In the genomic region with DNA sequence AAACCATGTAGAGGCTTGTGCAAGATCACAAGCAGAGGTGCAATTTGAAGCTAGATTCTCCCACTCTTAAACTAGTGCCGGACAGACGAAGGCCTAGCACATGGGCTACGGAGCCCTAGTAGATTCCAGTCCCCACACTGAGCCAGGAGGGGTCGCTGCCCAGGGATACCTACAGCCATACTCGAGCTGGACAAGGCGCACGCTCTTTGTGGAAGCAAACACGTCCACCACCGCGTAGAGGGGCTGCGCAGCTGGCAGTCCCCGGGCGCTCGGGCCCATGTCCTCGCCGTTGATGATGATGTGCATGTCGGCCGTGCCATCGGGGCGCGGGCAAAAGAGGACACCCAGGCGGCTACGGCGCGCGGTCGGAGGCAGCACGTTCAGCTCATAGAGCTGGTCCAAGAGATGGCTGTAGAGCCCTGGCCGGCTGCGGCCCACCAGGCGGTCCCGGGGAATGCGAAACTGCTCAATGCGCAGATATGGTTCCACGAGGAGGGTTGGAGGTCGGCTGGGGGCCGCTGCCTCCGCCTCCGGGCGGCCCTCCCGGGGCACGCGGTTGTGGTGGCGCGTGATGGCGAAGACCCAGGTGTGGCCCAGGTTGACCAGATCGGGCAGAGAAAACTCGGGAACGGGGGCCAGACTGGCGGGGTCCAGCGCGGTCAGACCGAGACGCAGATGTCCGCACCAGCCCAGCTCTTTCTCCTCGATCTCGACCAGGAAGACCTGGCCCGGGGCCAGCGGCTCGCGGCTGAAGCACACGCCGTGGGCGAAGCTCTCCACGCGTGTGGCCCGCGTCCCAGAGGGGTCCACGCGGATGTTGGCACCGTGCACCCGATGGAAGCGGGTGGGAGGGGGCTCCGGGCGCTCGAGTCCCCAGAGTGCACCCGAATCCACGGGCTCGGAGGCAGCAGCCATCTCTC, we compare ENCODE assay signal across 1 cellular context.
TF ChIP-seq lines count a peak whose summit lies in the region.

No MANE protein-coding gene starts in this region.

TF ChIP-seq in HepG2, 621 proteins besides CTCF, POLR2A, EP300 and RAD21 (continued from another document and continues in another):
- TF ChIP-seq ZBTB39 (CRISPR knock-in tag; IDR thresholded peaks at IDR 0.05) = peak; percentile 57; the same call in 1 of the 2 replicates
- TF ChIP-seq, protein P1, sequence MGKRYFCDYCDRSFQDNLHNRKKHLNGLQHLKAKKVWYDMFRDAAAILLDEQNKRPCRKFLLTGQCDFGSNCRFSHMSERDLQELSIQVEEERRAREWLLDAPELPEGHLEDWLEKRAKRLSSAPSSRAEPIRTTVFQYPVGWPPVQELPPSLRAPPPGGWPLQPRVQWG (CRISPR knock-in tag; IDR thresholded peaks at IDR 0.05; ENCODE audit: borderline replicate concordance, low read depth) = no peak
- peak; percentile 13; the same call in 1 of the 2 replicates for TF ChIP-seq GPN1 (CRISPR knock-in tag; IDR thresholded peaks at IDR 0.05; ENCODE audit: borderline replicate concordance)
- no peak for TF ChIP-seq ZNF761 (CRISPR knock-in tag; conservative IDR thresholded peaks at IDR 0.05)
- no peak for TF ChIP-seq ZNF75D (CRISPR knock-in tag; IDR thresholded peaks at IDR 0.05; ENCODE audit: borderline replicate concordance)
- TF ChIP-seq ZNF180 (CRISPR knock-in tag; IDR thresholded peaks at IDR 0.05; ENCODE audit: borderline replicate concordance, low read depth) = no peak
- no peak for TF ChIP-seq MAFF (IDR thresholded peaks at IDR 0.05; ENCODE audit: low read depth, low read length)
- TF ChIP-seq MTF2 (CRISPR knock-in tag; IDR thresholded peaks at IDR 0.05; ENCODE audit: borderline replicate concordance) = no peak
- TF ChIP-seq, protein P2, sequence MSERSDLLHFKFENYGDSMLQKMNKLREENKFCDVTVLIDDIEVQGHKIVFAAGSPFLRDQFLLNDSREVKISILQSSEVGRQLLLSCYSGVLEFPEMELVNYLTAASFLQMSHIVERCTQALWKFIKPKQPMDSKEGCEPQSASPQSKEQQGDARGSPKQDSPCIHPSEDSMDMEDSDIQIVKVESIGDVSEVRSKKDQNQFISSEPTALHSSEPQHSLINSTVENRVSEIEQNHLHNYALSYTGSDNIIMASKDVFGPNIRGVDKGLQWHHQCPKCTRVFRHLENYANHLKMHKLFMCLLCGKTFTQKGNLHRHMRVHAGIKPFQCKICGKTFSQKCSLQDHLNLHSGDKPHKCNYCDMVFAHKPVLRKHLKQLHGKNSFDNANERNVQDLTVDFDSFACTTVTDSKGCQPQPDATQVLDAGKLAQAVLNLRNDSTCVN (CRISPR knock-in tag; IDR thresholded peaks at IDR 0.05; ENCODE audit: borderline replicate concordance) = peak; percentile 88; the same call in 1 of the 2 replicates
- peak; percentile 79 for TF ChIP-seq PATZ1 (CRISPR knock-in tag; IDR thresholded peaks at IDR 0.05)
- no peak for TF ChIP-seq HNRNPH1 (optimal IDR thresholded peaks at IDR 0.05; ENCODE audit: low read depth, low read length)
- no peak for TF ChIP-seq ZNF660 (CRISPR knock-in tag; IDR thresholded peaks at IDR 0.05; ENCODE audit: borderline replicate concordance, low read depth)
- no peak; the same call in 1 of the 2 replicates for TF ChIP-seq ZBTB38 (CRISPR knock-in tag; IDR thresholded peaks at IDR 0.05)
- 0 out of 2 replicates have a peak, but pooled peaks have one; percentile 23 for TF ChIP-seq ZNF329 (CRISPR knock-in tag; IDR thresholded peaks at IDR 0.05; ENCODE audit: low read depth)
- no peak for TF ChIP-seq FOXK2 (IDR thresholded peaks at IDR 0.05)
- TF ChIP-seq KLF13 (CRISPR knock-in tag; IDR thresholded peaks at IDR 0.05) = no peak
- TF ChIP-seq FOXJ3 (CRISPR knock-in tag; IDR thresholded peaks at IDR 0.05; ENCODE audit: borderline replicate concordance) = 0 out of 2 replicates have a peak, but pooled peaks have one; percentile 41
- TF ChIP-seq ESRRA (CRISPR knock-in tag; IDR thresholded peaks at IDR 0.05; ENCODE audit: low read depth) = peak; percentile 33; the same call in 1 of the 2 replicates
- TF ChIP-seq DZIP1 (CRISPR knock-in tag; IDR thresholded peaks at IDR 0.05) = no peak; the same call in 1 of the 2 replicates
- no peak for TF ChIP-seq ASH2L (IDR thresholded peaks at IDR 0.05; ENCODE audit: insufficient read length, low read depth, low read length)
- TF ChIP-seq NR2F2 (IDR thresholded peaks at IDR 0.05; ENCODE audit: borderline replicate concordance, low read depth) = no peak
- no peak for TF ChIP-seq ARNT (IDR thresholded peaks at IDR 0.05)
- peak; percentile 75 for TF ChIP-seq IKZF4 (CRISPR knock-in tag; IDR thresholded peaks at IDR 0.05; ENCODE audit: borderline replicate concordance, low read depth, not compliant biosample characterization)
- peak; percentile 74 for TF ChIP-seq POLR2AphosphoS5 (IDR thresholded peaks at IDR 0.05; ENCODE audit: low read depth, low read length)
- TF ChIP-seq KDM4B (CRISPR knock-in tag; IDR thresholded peaks at IDR 0.05) = peak; percentile 80
- peak; percentile 94; the same call in 1 of the 2 replicates for TF ChIP-seq NR0B2 (CRISPR knock-in tag; IDR thresholded peaks at IDR 0.05)
- no peak for TF ChIP-seq MATR3 (CRISPR knock-in tag; IDR thresholded peaks at IDR 0.05)
- TF ChIP-seq ZNF343 (CRISPR knock-in tag; IDR thresholded peaks at IDR 0.05) = no peak; the same call in 1 of the 2 replicates
- 0 out of 2 replicates have a peak, but pooled peaks have one; percentile 24 for TF ChIP-seq ZKSCAN5 (CRISPR knock-in tag; IDR thresholded peaks at IDR 0.05)
- TF ChIP-seq, protein P3, sequence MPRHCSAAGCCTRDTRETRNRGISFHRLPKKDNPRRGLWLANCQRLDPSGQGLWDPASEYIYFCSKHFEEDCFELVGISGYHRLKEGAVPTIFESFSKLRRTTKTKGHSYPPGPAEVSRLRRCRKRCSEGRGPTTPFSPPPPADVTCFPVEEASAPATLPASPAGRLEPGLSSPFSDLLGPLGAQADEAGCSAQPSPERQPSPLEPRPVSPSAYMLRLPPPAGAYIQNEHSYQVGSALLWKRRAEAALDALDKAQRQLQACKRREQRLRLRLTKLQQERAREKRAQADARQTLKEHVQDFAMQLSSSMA (CRISPR knock-in tag; IDR thresholded peaks at IDR 0.05) = peak; percentile 95
- TF ChIP-seq, protein P4, sequence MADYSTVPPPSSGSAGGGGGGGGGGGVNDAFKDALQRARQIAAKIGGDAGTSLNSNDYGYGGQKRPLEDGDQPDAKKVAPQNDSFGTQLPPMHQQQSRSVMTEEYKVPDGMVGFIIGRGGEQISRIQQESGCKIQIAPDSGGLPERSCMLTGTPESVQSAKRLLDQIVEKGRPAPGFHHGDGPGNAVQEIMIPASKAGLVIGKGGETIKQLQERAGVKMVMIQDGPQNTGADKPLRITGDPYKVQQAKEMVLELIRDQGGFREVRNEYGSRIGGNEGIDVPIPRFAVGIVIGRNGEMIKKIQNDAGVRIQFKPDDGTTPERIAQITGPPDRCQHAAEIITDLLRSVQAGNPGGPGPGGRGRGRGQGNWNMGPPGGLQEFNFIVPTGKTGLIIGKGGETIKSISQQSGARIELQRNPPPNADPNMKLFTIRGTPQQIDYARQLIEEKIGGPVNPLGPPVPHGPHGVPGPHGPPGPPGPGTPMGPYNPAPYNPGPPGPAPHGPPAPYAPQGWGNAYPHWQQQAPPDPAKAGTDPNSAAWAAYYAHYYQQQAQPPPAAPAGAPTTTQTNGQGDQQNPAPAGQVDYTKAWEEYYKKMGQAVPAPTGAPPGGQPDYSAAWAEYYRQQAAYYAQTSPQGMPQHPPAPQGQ (CRISPR knock-in tag; IDR thresholded peaks at IDR 0.05; ENCODE audit: borderline replicate concordance) = peak; percentile 91
- TF ChIP-seq ZNF451 (CRISPR knock-in tag; IDR thresholded peaks at IDR 0.05) = peak; percentile 93; the same call in 1 of the 2 replicates
- TF ChIP-seq PHF20 (CRISPR knock-in tag; IDR thresholded peaks at IDR 0.05) = no peak
- peak; percentile 92 for TF ChIP-seq HNF1B (CRISPR knock-in tag; IDR thresholded peaks at IDR 0.05)
- TF ChIP-seq ZNF143 (CRISPR knock-in tag; IDR thresholded peaks at IDR 0.05) = 0 out of 2 replicates have a peak, but pooled peaks have one; percentile 40
- TF ChIP-seq ZNF562 (CRISPR knock-in tag; IDR thresholded peaks at IDR 0.05; ENCODE audit: borderline replicate concordance) = no peak
- TF ChIP-seq ETV6 (CRISPR knock-in tag; conservative IDR thresholded peaks at IDR 0.05) = no peak; the same call in 1 of the 2 replicates
- TF ChIP-seq TBP (CRISPR knock-in tag; IDR thresholded peaks at IDR 0.05) = no peak
- TF ChIP-seq KMT2A (CRISPR knock-in tag; IDR thresholded peaks at IDR 0.05) = peak; percentile 81
- TF ChIP-seq ZNF619 (CRISPR knock-in tag; IDR thresholded peaks at IDR 0.05) = peak; percentile 89; the same call in 1 of the 2 replicates
